1 cellular context compared by ENCODE assay signal in genomic region chr4:151204925-151205524, GRCh38.
A peak's percentile ranks its signal among the peaks of the same experiment; 100 is the strongest.
TF ChIP-seq lines count a peak whose summit lies in the region.

No MANE protein-coding gene starts in this region.

TF ChIP-seq in liver, 16 proteins besides CTCF, POLR2A, EP300 and RAD21 (continued from another document):
- peak; percentile 13 for TF ChIP-seq ZBTB33 (IDR thresholded peaks at IDR 0.05)
- peak; percentile 71 to 88 for TF ChIP-seq EGR1 (IDR thresholded peaks at IDR 0.05; ENCODE audit: low read depth in 2 of 2)
- peak; percentile 55 to 69 for TF ChIP-seq RXRA (IDR thresholded peaks at IDR 0.05)
- TF ChIP-seq SP1 (IDR thresholded peaks at IDR 0.05): peak; percentile 67
- TF ChIP-seq FOXA2 (IDR thresholded peaks at IDR 0.05): no peak
- TF ChIP-seq YY1 (IDR thresholded peaks at IDR 0.05): no peak
- peak; percentile 80 to 82 for TF ChIP-seq HNF4A (conservative IDR thresholded peaks at IDR 0.05)
- no peak for TF ChIP-seq JUND (IDR thresholded peaks at IDR 0.05)
- TF ChIP-seq MAX (IDR thresholded peaks at IDR 0.05): peak; percentile 96
- TF ChIP-seq ATF3 (IDR thresholded peaks at IDR 0.05): no peak
- no peak for TF ChIP-seq FOXA1 (IDR thresholded peaks at IDR 0.05)
- peak; percentile 55 for TF ChIP-seq HNF4G (IDR thresholded peaks at IDR 0.05)
- no peak for TF ChIP-seq GABPA (IDR thresholded peaks at IDR 0.05 in 1 of 2, conservative IDR thresholded peaks at IDR 0.05 in 1 of 2)
